Comparison of ENCODE assay signal across 1 cellular context in genomic region chr18:46623541-46623940, GRCh38.
TF ChIP-seq lines count a peak whose summit lies in the region.

No MANE protein-coding gene starts in this region.

TF ChIP-seq in H1, 55 proteins besides CTCF, POLR2A, EP300 and RAD21 (continued from another document):
- TF ChIP-seq CHD7 (IDR thresholded peaks at IDR 0.05; ENCODE audit: insufficient replicate concordance, low read length) (no peak), KDM5A (IDR thresholded peaks at IDR 0.05; ENCODE audit: low read length) (no peak), TBP (IDR thresholded peaks at IDR 0.05; ENCODE audit: low read depth, low read length) (no peak), E2F6 (IDR thresholded peaks at IDR 0.05) (no peak), SIX5 (IDR thresholded peaks at IDR 0.05; ENCODE audit: low read depth, low read length) (no peak)
TF ChIP-seq in H1: peak in this region for 0.
